ENCODE assay signal across 1 cellular context in genomic region chr5:140249536-140249935, GRCh38.
TF ChIP-seq lines count a peak whose summit lies in the region.

No MANE protein-coding gene starts in this region.

TF ChIP-seq in WTC11, 78 proteins besides CTCF, POLR2A, EP300 and RAD21 (continued from another document):
- no peak for TF ChIP-seq JUN (CRISPR knock-in tag; IDR thresholded peaks at IDR 0.05)
- TF ChIP-seq NFYB (CRISPR knock-in tag; conservative IDR thresholded peaks at IDR 0.05; ENCODE audit: low read depth), result no peak
- no peak for TF ChIP-seq RELA (CRISPR knock-in tag; IDR thresholded peaks at IDR 0.05; ENCODE audit: borderline replicate concordance)
- TF ChIP-seq JAZF1 (CRISPR knock-in tag; IDR thresholded peaks at IDR 0.05), result no peak
- no peak for TF ChIP-seq CBFB (CRISPR knock-in tag; IDR thresholded peaks at IDR 0.05; ENCODE audit: low read depth)
- TF ChIP-seq ZNF232 (CRISPR knock-in tag; IDR thresholded peaks at IDR 0.05), result no peak
- no peak for TF ChIP-seq ZNF396 (CRISPR knock-in tag; IDR thresholded peaks at IDR 0.05; ENCODE audit: borderline replicate concordance)
- TF ChIP-seq GTF2I (CRISPR knock-in tag; conservative IDR thresholded peaks at IDR 0.05), result no peak
- TF ChIP-seq NFATC4 (CRISPR knock-in tag; IDR thresholded peaks at IDR 0.05), result no peak
- no peak for TF ChIP-seq GABPB1 (CRISPR knock-in tag; IDR thresholded peaks at IDR 0.05)
- TF ChIP-seq NR3C1 (CRISPR knock-in tag; conservative IDR thresholded peaks at IDR 0.05; ENCODE audit: low read depth), result no peak
- no peak for TF ChIP-seq ZNF317 (CRISPR knock-in tag; IDR thresholded peaks at IDR 0.05; ENCODE audit: borderline replicate concordance, low read depth)
- TF ChIP-seq NFE2L1 (CRISPR knock-in tag; IDR thresholded peaks at IDR 0.05), result no peak
- no peak for TF ChIP-seq ZBTB21 (CRISPR knock-in tag; IDR thresholded peaks at IDR 0.05; ENCODE audit: borderline replicate concordance)
